21 cellular contexts compared by ENCODE assay signal in genomic region chr7:155342313-155342712, GRCh38.
"Had no signal": no experiment of that assay in that cellular context is flagged by ENCODE, and none has a peak within 500 bp of the region (broad histone marks: within the 10 kb centered on the region; RNA-seq: fewer than 3 reads in every experiment).

No MANE protein-coding gene starts in this region.

- DNase-seq: activated CD4-positive, alpha-beta memory T cell treated with anti-CD3 and anti-CD28 coated beads, Interleukin-2, amount 10 ng/mL, durations not matched to agents 7 days and 5 days; activated CD4-positive, alpha-beta T cell treated with anti-CD3 and anti-CD28 coated beads for 1 hour; activated CD4-positive, alpha-beta T cell treated with anti-CD3 and anti-CD28 coated beads, Interleukin-2, amount 10 ng/mL, durations not matched to agents 7 days and 5 days; activated naive CD8-positive, alpha-beta T cell treated with anti-CD3 and anti-CD28 coated beads, Interleukin-2, amount 50 U/mL, for 24 hours; activated T-cell treated with anti-CD3 and anti-CD28 coated beads, Interleukin-2, amount 50 U/mL, for 48 hours; effector memory CD4-positive, alpha-beta T cell; erythroblast; gastrocnemius medialis; glutamatergic neuron; left cardiac atrium; midbrain; small intestine; stimulated activated CD4-positive, alpha-beta T cell treated with anti-CD3 and anti-CD28 coated beads, Interleukin-4, amount 100 ng/mL, for 24 hours; stomach; T-helper 9 cell; tibial artery; upper lobe of right lung had no signal

- H3K27ac ChIP-seq: breast epithelium, gastrocnemius medialis, stomach, tibial artery, upper lobe of right lung had no signal

- H3K4me1 ChIP-seq: breast epithelium, upper lobe of right lung had no signal

- H3K9me3 ChIP-seq: breast epithelium, gastrocnemius medialis, stomach, tibial artery, upper lobe of right lung had no signal

- ATAC-seq: activated naive CD8-positive, alpha-beta T cell treated with anti-CD3 and anti-CD28 coated beads, Interleukin-2, amount 50 U/mL, for 24 hours; gastrocnemius medialis; left cardiac atrium; naive thymus-derived CD4-positive, alpha-beta T cell; sciatic nerve; stimulated activated memory B cell treated with anti-CD40 and anti-IgM and Interleukin-4, amounts not matched to agents 10 μg/mL and 1 μg/mL and 100 μg/mL, for 72 hours; upper lobe of right lung had no signal

- H3K36me3 ChIP-seq: breast epithelium, gastrocnemius medialis, stomach, tibial artery, upper lobe of right lung had no signal

- H3K4me3 ChIP-seq: breast epithelium, gastrocnemius medialis, stomach, tibial artery, upper lobe of right lung had no signal
